In the genomic region with DNA sequence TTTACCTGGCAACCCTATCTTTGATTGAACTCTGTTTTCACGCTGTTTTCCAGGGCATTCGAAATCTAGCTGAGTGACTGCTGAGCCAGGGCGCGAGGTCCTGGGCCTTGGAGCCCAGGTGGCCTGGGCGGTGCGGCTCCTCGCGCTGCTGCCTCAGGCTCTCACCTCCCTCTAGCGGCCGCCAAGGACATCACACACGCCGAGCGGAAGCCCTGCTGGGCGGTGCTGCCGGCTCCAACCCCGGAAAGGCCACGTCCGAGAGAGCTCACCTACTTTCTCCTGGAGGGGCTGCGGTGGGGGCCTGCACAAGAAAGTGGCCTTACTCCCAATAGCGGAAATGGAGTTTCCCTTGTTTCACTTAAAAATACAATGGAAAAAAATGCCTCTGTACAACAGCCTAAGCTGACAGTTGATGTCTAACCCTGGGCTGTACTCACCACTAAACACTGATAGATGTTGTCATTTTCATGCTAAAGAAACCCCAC, we compare ENCODE assay signal across 8 cellular contexts.
DNase-seq lines count a peak whose midpoint lies in the region; ATAC-seq lines count a peak whose summit lies in the region.

No MANE protein-coding gene starts in this region.

- DNase-seq in Ammon's horn (ENCODE audit: low spot score) (peak; percentile 90), NCI-H2196 treated with DMSO at 0.1 percent for 48 hours (lab: John Stamatoyannopoulos, UW; ENCODE audit: unreplicated experiment) (peak; percentile 61), kidney tubule cell (ENCODE audit: low spot score) (peak; percentile 84)
- peak; percentile 63 for DNase-seq in central memory CD4-positive, alpha-beta T cell
- DNase-seq in stimulated activated CD4-positive, alpha-beta T cell treated with anti-CD3 and anti-CD28 coated beads, Interleukin-1b, Interleukin-23, amount 100 ng/mL, for 48 hours: peak; percentile 81

- ATAC-seq in GM19023 (IDR thresholded peaks at IDR 0.05; ENCODE audit: unreplicated experiment): peak; percentile 100
- ATAC-seq in HG03159 (IDR thresholded peaks at IDR 0.05; ENCODE audit: unreplicated experiment): peak; percentile 100
- peak; percentile 99 for ATAC-seq in activated CD4-positive, CD25-positive, alpha-beta regulatory T cell treated with anti-CD3 and anti-CD28 coated beads, Interleukin-2, amount 50 U/mL, for 24 hours

Comparison
In these comparisons a context has a peak if more than half of its experiments do, and no peak if none do; other contexts are left out.
1. Peak in every context shown above with its lines: DNase-seq and ATAC-seq.